23 cellular contexts compared by ENCODE assay signal in the genomic region with DNA sequence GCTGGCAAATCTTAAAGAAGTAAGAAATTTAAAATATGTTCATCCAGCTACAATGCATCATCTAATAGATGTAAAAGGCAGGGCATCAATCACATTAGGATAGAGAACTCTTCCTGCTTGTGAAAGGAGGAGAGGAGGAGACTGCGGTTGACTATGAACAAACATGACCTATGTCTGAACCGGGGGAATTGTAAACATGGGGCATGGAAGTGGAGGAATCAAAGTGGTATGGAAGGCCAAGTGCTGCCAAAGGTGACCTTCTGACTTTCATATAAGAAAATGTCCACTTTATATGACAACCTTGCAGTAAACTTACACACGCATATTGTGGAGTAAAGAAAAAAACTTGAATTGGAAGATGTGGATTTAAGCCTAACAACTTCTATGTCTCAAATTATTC. TPM values are rescaled to one million over a fixed set of nuclear protein-coding genes. Genes with fewer than 3 reads are reported as not detected.
DNase-seq lines count a peak whose midpoint lies in the region; ATAC-seq and TF ChIP-seq lines count a peak whose summit lies in the region.
"Had no signal": no experiment of that assay in that cellular context is flagged by ENCODE, and none has a peak within 500 bp of the region (broad histone marks: within the 10 kb centered on the region; RNA-seq: fewer than 3 reads in every experiment).

No MANE protein-coding gene starts in this region.

- H3K9me3 ChIP-seq in SJCRH30 (replicated peaks) (no peaks in the 10 kb centered on the region), sigmoid colon (no peaks in the 10 kb centered on the region)
- H3K9me3 ChIP-seq: BE2C had no signal

- H3K27ac Mint-ChIP-seq in stimulated activated naive CD8-positive, alpha-beta T cell treated with anti-CD3 and anti-CD28 coated beads, Interleukin-15, amount 100 ng/mL, for 72 hours = peak overlapping the region; percentile 25 to 67
- H3K27ac Mint-ChIP-seq: CD4-positive, CD25-positive, alpha-beta regulatory T cell; T-cell had no signal

- TF ChIP-seq POLR2A in sigmoid colon (IDR thresholded peaks at IDR 0.05) = no peak

- H3K4me3 ChIP-seq in KMS-11 (IDR thresholded peaks at IDR 0.05; ENCODE audit: insufficient read depth, low read depth, low read length) (no peak overlapping the region), SJCRH30 (no peak overlapping the region), sigmoid colon (no peak overlapping the region)
- H3K4me3 ChIP-seq: PC-9 had no signal

- TF ChIP-seq EP300 in sigmoid colon (IDR thresholded peaks at IDR 0.05) = no peak

- H3K4me2 ChIP-seq in KMS-11 = peak overlapping the region; percentile 22; the same call in 1 of the 2 replicates
- H3K4me2 ChIP-seq: PC-9 had no signal

- no peaks in the 10 kb centered on the region for H3K36me3 ChIP-seq in KMS-11 (ENCODE audit: insufficient read depth)
- H3K36me3 ChIP-seq in SJCRH30 = no peaks in the 10 kb centered on the region
- no peaks in the 10 kb centered on the region for H3K36me3 ChIP-seq in sigmoid colon
- H3K36me3 ChIP-seq: BE2C had no signal

- H3K27me3 ChIP-seq in KMS-11 (ENCODE audit: insufficient read depth, low read depth) (no peaks in the 10 kb centered on the region), SJCRH30 (no peaks in the 10 kb centered on the region), sigmoid colon (no peaks in the 10 kb centered on the region)
- H3K27me3 ChIP-seq: BE2C had no signal

- CTCF ChIA-PET in RWPE1 (lab: Yijun Ruan, JAX) = no interaction called here

- POLR2A ChIA-PET in RWPE1 (lab: Yijun Ruan, JAX; ENCODE audit: low non-redundant PET) = no interaction called here

- intact Hi-C loops in sigmoid colon (cut with DNase I) = no loop called here

- H3K4me1 ChIP-seq in KMS-11 (ENCODE audit: low read depth, poor library complexity, severe bottlenecking) (peaks cover 21% of the 10 kb centered on the region), SJCRH30 (peaks cover 22% of the 10 kb centered on the region), sigmoid colon (peaks cover 0 to 14% (median 1%) of the 10 kb centered on the region in 4 donors)

- no peak overlapping the region for H3K9ac ChIP-seq in KMS-11

- no peaks in the 10 kb centered on the region for H3K27me3 Mint-ChIP-seq in stimulated activated naive CD8-positive, alpha-beta T cell treated with anti-CD3 and anti-CD28 coated beads, Interleukin-15, amount 100 ng/mL, for 72 hours
- H3K27me3 Mint-ChIP-seq: CD4-positive, CD25-positive, alpha-beta regulatory T cell; T-cell had no signal

- H3K79me2 ChIP-seq in KMS-11 (ENCODE audit: insufficient read depth, low read depth) = no peaks in the 10 kb centered on the region

- no peak overlapping the region for H3K4me3 Mint-ChIP-seq in stimulated activated naive CD8-positive, alpha-beta T cell treated with anti-CD3 and anti-CD28 coated beads, Interleukin-15, amount 100 ng/mL, for 72 hours
- H3K4me3 Mint-ChIP-seq: CD4-positive, CD25-positive, alpha-beta regulatory T cell; T-cell had no signal

- H3K9me3 Mint-ChIP-seq in stimulated activated naive CD8-positive, alpha-beta T cell treated with anti-CD3 and anti-CD28 coated beads, Interleukin-15, amount 100 ng/mL, for 72 hours = no peaks in the 10 kb centered on the region
- H3K9me3 Mint-ChIP-seq: T-cell had no signal

- H3K4me1 Mint-ChIP-seq in stimulated activated naive CD8-positive, alpha-beta T cell treated with anti-CD3 and anti-CD28 coated beads, Interleukin-15, amount 100 ng/mL, for 72 hours = no peaks in the 10 kb centered on the region
- H3K4me1 Mint-ChIP-seq: CD4-positive, CD25-positive, alpha-beta regulatory T cell; T-cell had no signal

- H3K27ac ChIP-seq in KMS-11 (no peak overlapping the region), SJCRH30 (peak overlapping the region; percentile 62; the same call in 1 of the 2 replicates), sigmoid colon (no peak overlapping the region), RWPE1 (no peak overlapping the region)
- H3K27ac ChIP-seq: PC-9 had no signal

- ATAC-seq in stimulated activated naive CD8-positive, alpha-beta T cell treated with anti-CD3 and anti-CD28 coated beads, Interleukin-15, amount 100 ng/mL, for 72 hours = no peak
- no peak for ATAC-seq in stimulated activated naive CD8-positive, alpha-beta T cell treated with anti-CD3 and anti-CD28 coated beads, Interleukin-15, Interleukin-2, amounts not matched to agents 100 U/mL and 50 U/mL, for 24 hours
- ATAC-seq in GM21381 (IDR thresholded peaks at IDR 0.05; ENCODE audit: unreplicated experiment) = no peak
- ATAC-seq: HCT116, T-cell had no signal

- WGBS in sigmoid colon, 2 donors = 28 to 68% methylated on average over 3 of the region's 3 CpGs

- DNase-seq in stimulated activated naive CD8-positive, alpha-beta T cell treated with anti-CD3 and anti-CD28 coated beads, Interleukin-15, amount 100 ng/mL, for 72 hours = no peak
- no peak for DNase-seq in stimulated activated naive CD8-positive, alpha-beta T cell treated with anti-CD3 and anti-CD28 coated beads, Interleukin-15, Interleukin-2, amounts not matched to agents 100 U/mL and 50 U/mL, for 24 hours
- DNase-seq in SJCRH30 (no peak), sigmoid colon (no peak), RWPE1 (ENCODE audit: low spot score) (no peak)
- DNase-seq: BE2C; CD4-positive, CD25-positive, alpha-beta regulatory T cell; GDM1; GOT3; IMR-90; NCI-H1105; NCI-H1694; NCI-H2081; NCI-H2171; NCI-H345; NCI-H526; PC-9; RPMI8226; T-cell had no signal

- TF ChIP-seq CTCF in KMS-11 (conservative IDR thresholded peaks at IDR 0.05; ENCODE audit: low read depth, low read length) (no peak), sigmoid colon (IDR thresholded peaks at IDR 0.05) (no peak), RWPE1 (conservative IDR thresholded peaks at IDR 0.05; ENCODE audit: low read depth) (no peak)

- H2AFZ ChIP-seq in KMS-11 (ENCODE audit: low read depth) = no peak overlapping the region

- no peaks in the 10 kb centered on the region for H4K20me1 ChIP-seq in KMS-11 (ENCODE audit: insufficient read depth)

RNA-seq across cellular contexts. Expression of gene SLC8A1, which starts 20.0 kb away (rescaled TPM):
- 27.1 and 27.7 TPM in 2 replicates for total RNA-seq in SJCRH30 (2014; rRNA removed; shearing (Covaris generic))
- total RNA-seq in sigmoid colon = 100 to 1,000 TPM; 229 to 337 (median 302) TPM
- 1 to 10 TPM in 1 of 3 donors, under 1 TPM in 2; 0.60 to 3.7 (median 0.69) TPM for polyA plus RNA-seq in sigmoid colon
- total RNA-seq: A673; CD4-positive, CD25-positive, alpha-beta regulatory T cell had no signal
